Comparison of ENCODE assay signal across 29 cellular contexts in the genomic region with DNA sequence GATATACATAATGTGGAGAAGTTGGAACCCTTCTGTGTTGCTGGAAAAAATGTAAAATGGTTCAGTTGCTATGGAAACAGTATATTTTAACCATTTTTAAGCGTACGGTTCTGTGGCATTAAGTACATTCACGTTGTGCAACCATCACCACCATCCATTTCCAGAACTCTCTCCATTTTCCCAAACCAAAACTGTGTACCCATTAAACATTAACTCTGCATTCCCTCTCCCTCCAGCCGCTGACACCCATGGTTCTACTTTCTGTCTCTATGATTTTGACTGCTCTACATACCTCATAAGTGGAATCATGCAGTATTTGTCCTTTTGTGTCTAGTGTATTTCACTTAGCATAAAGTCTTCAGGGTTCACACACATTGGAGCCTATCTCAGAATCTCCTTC.
"Had no signal": no experiment of that assay in that cellular context is flagged by ENCODE, and none has a peak within 500 bp of the region (broad histone marks: within the 10 kb centered on the region; RNA-seq: fewer than 3 reads in every experiment).

No MANE protein-coding gene starts in this region.

- H3K27me3 Mint-ChIP-seq: activated CD4-positive, alpha-beta T cell treated with anti-CD3 and anti-CD28 coated beads, Interleukin-2, amount 10 ng/mL, durations not matched to agents 24 days and 14 days; activated naive CD4-positive, alpha-beta T cell treated with anti-CD3 and anti-CD28 coated beads, Interleukin-2, amount 50 U/mL, for 24 hours; activated naive CD8-positive, alpha-beta T cell treated with anti-CD3 and anti-CD28 coated beads, Interleukin-2, amount 50 U/mL, for 24 hours; brain had no signal

- H3K36me3 Mint-ChIP-seq: activated naive CD4-positive, alpha-beta T cell treated with anti-CD3 and anti-CD28 coated beads, Interleukin-2, amount 50 U/mL, for 24 hours; IgD-negative memory B cell had no signal

- H3K9me3 ChIP-seq: ascending aorta had no signal

- H3K27ac Mint-ChIP-seq: activated B cell treated with CpG ODN at 0.5 μM for 24 hours; activated CD4-positive, alpha-beta T cell treated with anti-CD3 and anti-CD28 coated beads, Interleukin-2, amount 10 ng/mL, durations not matched to agents 24 days and 14 days; activated naive CD4-positive, alpha-beta T cell treated with anti-CD3 and anti-CD28 coated beads, Interleukin-2, amount 50 U/mL, for 24 hours; brain; IgD-negative memory B cell had no signal

- H3K4me3 ChIP-seq: ascending aorta, SK-N-MC had no signal

- H3K4me3 Mint-ChIP-seq: activated B cell treated with CpG ODN at 0.5 μM for 24 hours; activated CD4-positive, alpha-beta T cell treated with anti-CD3 and anti-CD28 coated beads, Interleukin-2, amount 10 ng/mL, durations not matched to agents 24 days and 14 days; activated naive CD4-positive, alpha-beta T cell treated with anti-CD3 and anti-CD28 coated beads, Interleukin-2, amount 50 U/mL, for 24 hours; activated naive CD8-positive, alpha-beta T cell treated with anti-CD3 and anti-CD28 coated beads, Interleukin-2, amount 50 U/mL, for 24 hours; activated T-cell treated with anti-CD3 and anti-CD28 coated beads, Interleukin-2, amount 50 U/mL, for 4 hours; brain; central memory CD8-positive, alpha-beta T cell; IgD-negative memory B cell had no signal

- H3K27ac ChIP-seq: ascending aorta, KMS-11, SK-N-MC had no signal

- ATAC-seq: activated naive CD8-positive, alpha-beta T cell treated with anti-CD3 and anti-CD28 coated beads, Interleukin-2, amount 50 U/mL, for 24 hours; activated T-cell treated with anti-CD3 and anti-CD28 coated beads, Interleukin-2, amount 50 U/mL, for 4 hours; Panc1; Right ventricle myocardium inferior had no signal

- H3K9me3 Mint-ChIP-seq: activated B cell treated with CpG ODN at 0.5 μM for 24 hours; activated naive CD4-positive, alpha-beta T cell treated with anti-CD3 and anti-CD28 coated beads, Interleukin-2, amount 50 U/mL, for 24 hours; activated naive CD8-positive, alpha-beta T cell treated with anti-CD3 and anti-CD28 coated beads, Interleukin-2, amount 50 U/mL, for 24 hours; activated T-cell treated with anti-CD3 and anti-CD28 coated beads, Interleukin-2, amount 50 U/mL, for 4 hours; central memory CD8-positive, alpha-beta T cell had no signal

- H3K4me1 Mint-ChIP-seq: activated B cell treated with CpG ODN at 0.5 μM for 24 hours had no signal

- H3K36me3 ChIP-seq: ascending aorta had no signal

- H3K4me2 ChIP-seq: KMS-11 had no signal

- DNase-seq: activated B cell treated with CpG ODN at 0.5 μM for 24 hours; activated CD4-positive, alpha-beta T cell treated with anti-CD3 and anti-CD28 coated beads for 1 hour; activated CD4-positive, alpha-beta T cell treated with anti-CD3 and anti-CD28 coated beads, Interleukin-2, amount 10 ng/mL, durations not matched to agents 24 days and 14 days; activated CD4-positive, alpha-beta T cell treated with anti-CD3 and anti-CD28 coated beads, Interleukin-2, amount 50 U/mL, for 48 hours; activated CD8-positive, alpha-beta memory T cell treated with anti-CD3 and anti-CD28 coated beads for 24 hours; activated gamma-delta T cell; activated naive CD8-positive, alpha-beta T cell treated with anti-CD3 and anti-CD28 coated beads, Interleukin-2, amount 50 U/mL, for 24 hours; activated T-cell treated with anti-CD3 and anti-CD28 coated beads, Interleukin-2, amount 50 U/mL, for 4 hours; amniotic stem cell; NCI-H1092 treated with DMSO at 0.1 percent for 48 hours; NCI-H1417 treated with DMSO at 0.1 percent for 48 hours; NCI-H1694; NCI-H2029; NCI-H345; NCI-H510A treated with DMSO at 0.1 percent for 48 hours; NCI-H69; NK-92 treated with Interleukin-12 subunit alpha and Interleukin-12 subunit beta, amount 100 ng/mL, for 24 hours; OCI-M1; RPMI8226; SW 1271 had no signal

- H3K27me3 ChIP-seq: ascending aorta had no signal

- H3K9ac ChIP-seq: KMS-11 had no signal
